ENCODE assay signal across 8 cellular contexts in the genomic region with DNA sequence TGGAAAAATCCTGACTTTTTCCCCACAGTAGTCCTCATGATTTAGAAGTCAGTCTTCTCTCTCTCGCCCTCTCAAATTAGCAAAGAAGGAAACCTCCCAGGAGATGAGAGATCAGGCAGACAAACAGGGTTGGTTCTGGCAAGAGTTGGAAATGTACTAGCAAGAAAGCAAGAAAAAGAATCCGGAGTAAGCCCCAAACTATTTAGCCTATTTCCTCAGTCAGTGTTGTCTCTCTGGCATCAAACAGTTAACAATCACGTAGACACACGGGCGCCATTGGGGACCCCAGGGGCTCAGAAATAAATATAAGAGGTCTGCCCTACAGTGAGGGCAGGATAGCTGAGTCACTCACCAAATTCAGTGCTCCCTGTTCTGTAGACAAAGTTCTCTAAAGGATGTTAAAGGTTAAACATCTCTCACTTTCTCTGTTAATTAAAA. TPM values are rescaled to one million over a fixed set of nuclear protein-coding genes. Genes with fewer than 3 reads are reported as not detected.
DNase-seq lines count a peak whose midpoint lies in the region; ATAC-seq, FAIRE-seq and TF ChIP-seq lines count a peak whose summit lies in the region.

No MANE protein-coding gene starts in this region.

- H3K36me3 ChIP-seq in HUES64 (ENCODE audit: insufficient read depth, low read length) (no peaks in the 10 kb centered on the region), left lung (no peaks in the 10 kb centered on the region), small intestine (ENCODE audit: control insufficient read depth in 2 of 2, insufficient read depth in 2 of 2, low read length in 2 of 2) (no peaks in the 10 kb centered on the region)

- ATAC-seq in left lung = no peak
- no peak for ATAC-seq in HG03521 (IDR thresholded peaks at IDR 0.05; ENCODE audit: unreplicated experiment)

- no peaks in the 10 kb centered on the region for H3K9me3 ChIP-seq in HUES64 (ENCODE audit: insufficient read depth, low read depth, low read length)
- no peaks in the 10 kb centered on the region for H3K9me3 ChIP-seq in left lung
- no peaks in the 10 kb centered on the region for H3K9me3 ChIP-seq in small intestine (ENCODE audit: control insufficient read depth, low read depth)

- H3K4me1 ChIP-seq in HUES64 (ENCODE audit: insufficient read depth, low read length) (peaks cover 15% of the 10 kb centered on the region), left lung (peaks cover 21 to 22% of the 10 kb centered on the region in 2 donors), small intestine (ENCODE audit: control insufficient read depth in 2 of 2, insufficient read depth in 1 of 2, low read depth in 1 of 2, low read length in 1 of 2) (peaks cover 3 to 7% of the 10 kb centered on the region in 2 donors)

- no peak for TF ChIP-seq CTCF in left lung (IDR thresholded peaks at IDR 0.05)

- no peaks in the 10 kb centered on the region for H3K27me3 ChIP-seq in HUES64 (ENCODE audit: insufficient read depth, low read length)
- H3K27me3 ChIP-seq in left lung = no peaks in the 10 kb centered on the region
- no peaks in the 10 kb centered on the region for H3K27me3 ChIP-seq in small intestine (ENCODE audit: control insufficient read depth in 2 of 2, insufficient read depth in 2 of 2, low read length in 2 of 2)

- no peak for DNase-seq in caudate nucleus (lab: John Stamatoyannopoulos, UW)
- no peak for DNase-seq in left lung
- peak; percentile 64 for DNase-seq in stromal cell of bone marrow (ENCODE audit: low read depth)
- no peak for DNase-seq in CD1c-positive myeloid dendritic cell (ENCODE audit: extremely low spot score)
- DNase-seq in small intestine = no peak
- no peak for DNase-seq in NCI-H524 (lab: John Stamatoyannopoulos, UW)

- H3K4me3 ChIP-seq in HUES64 (ENCODE audit: low read length) = no peak overlapping the region
- H3K4me3 ChIP-seq in left lung = no peak overlapping the region
- no peak overlapping the region for H3K4me3 ChIP-seq in small intestine (ENCODE audit: low read depth in 1 of 2, low read length in 2 of 2)

- no peak for FAIRE-seq in small intestine (lab: Jason Lieb, UNC)

- H3K9ac ChIP-seq in HUES64 (ENCODE audit: low read depth, low read length) = no peak overlapping the region

- 63% methylated on average over 4 of the region's 5 CpGs for WGBS in HUES64
- WGBS in small intestine, 3 donors = 54 to 75% (median 64%) methylated on average over 5 of the region's 5 CpGs

- intact Hi-C loops in left lung (cut with DNase I) = loop anchor here in 1 of 2 donors (10.0 kb wide), 1 partner anchor 49 kb away; the partner anchor contains the start of genes ALG9, CFAP68 and FDXACB1

- peak overlapping the region; percentile 8; the same call in 1 of the 2 replicates for H3K27ac ChIP-seq in HUES64 (ENCODE audit: low read depth, low read length)
- H3K27ac ChIP-seq in caudate nucleus (ENCODE audit: low read depth, low read length) = peak overlapping the region; percentile 76
- H3K27ac ChIP-seq in left lung = peak overlapping the region; percentile 24 to 92
- peak overlapping the region in 1 of 2 donors; percentile 38 for H3K27ac ChIP-seq in small intestine (ENCODE audit: low read depth in 1 of 2, low read length in 1 of 2)

RNA-seq across cellular contexts. Expression of gene C11orf52, which starts 4.7 kb away (rescaled TPM):
- 0.75 TPM for polyA plus RNA-seq in HUES64 (2013, experiment 1 of 2)
- 1.3 TPM for polyA plus RNA-seq in HUES64 (2013, experiment 2 of 2)
- 10 to 100 TPM in 1 of 2 donors, 1 to 10 TPM in 1; 6.2 to 15.6 TPM for total RNA-seq in left lung
- polyA plus RNA-seq in small intestine = 10 to 100 TPM; 10.3 to 33.5 (median 30.0) TPM

RNA-seq across cellular contexts. Expression of gene HSPB2, which starts 10.8 kb away (rescaled TPM):
- 0.35 TPM for polyA plus RNA-seq in HUES64 (2013, experiment 1 of 2)
- not detected for polyA plus RNA-seq in HUES64 (2013, experiment 2 of 2)
- 1 to 10 TPM; 3.7 to 4.6 TPM for total RNA-seq in left lung
- 1 to 10 TPM in 2 of 3 donors, not detected in 1; 3.0 to 4.3 TPM for polyA plus RNA-seq in small intestine

RNA-seq across cellular contexts. Expression of gene CRYAB, which starts 11.8 kb away (rescaled TPM):
- 1.5 TPM for polyA plus RNA-seq in HUES64 (2013, experiment 1 of 2)
- polyA plus RNA-seq in HUES64 (2013, experiment 2 of 2) = 5.8 TPM
- total RNA-seq in left lung = 10 to 100 TPM; 41.5 to 89.2 TPM
- 100 to 1,000 TPM in 1 of 3 donors, 10 to 100 TPM in 2; 15.4 to 260 (median 74.6) TPM for polyA plus RNA-seq in small intestine

RNA-seq across cellular contexts. Expression of gene DIXDC1, which starts 13.8 kb away (rescaled TPM):
- polyA plus RNA-seq in HUES64 (2013, experiment 1 of 2) = 8.9 TPM
- 10.5 TPM for polyA plus RNA-seq in HUES64 (2013, experiment 2 of 2)
- 10 to 100 TPM; 10.9 to 11.1 TPM for total RNA-seq in left lung
- polyA plus RNA-seq in small intestine = 1 to 10 TPM; 1.3 to 9.7 (median 2.2) TPM

RNA-seq across cellular contexts. Expression of gene CFAP68, which starts 44.0 kb away (rescaled TPM):
- 33.5 TPM for polyA plus RNA-seq in HUES64 (2013, experiment 1 of 2)
- polyA plus RNA-seq in HUES64 (2013, experiment 2 of 2) = 42.2 TPM
- 10 to 100 TPM; 20.4 to 20.9 TPM for total RNA-seq in left lung
- polyA plus RNA-seq in small intestine = 10 to 100 TPM; 21.2 to 27.7 (median 27.3) TPM
